Comparison of ENCODE assay signal across 8 cellular contexts in the genomic region with DNA sequence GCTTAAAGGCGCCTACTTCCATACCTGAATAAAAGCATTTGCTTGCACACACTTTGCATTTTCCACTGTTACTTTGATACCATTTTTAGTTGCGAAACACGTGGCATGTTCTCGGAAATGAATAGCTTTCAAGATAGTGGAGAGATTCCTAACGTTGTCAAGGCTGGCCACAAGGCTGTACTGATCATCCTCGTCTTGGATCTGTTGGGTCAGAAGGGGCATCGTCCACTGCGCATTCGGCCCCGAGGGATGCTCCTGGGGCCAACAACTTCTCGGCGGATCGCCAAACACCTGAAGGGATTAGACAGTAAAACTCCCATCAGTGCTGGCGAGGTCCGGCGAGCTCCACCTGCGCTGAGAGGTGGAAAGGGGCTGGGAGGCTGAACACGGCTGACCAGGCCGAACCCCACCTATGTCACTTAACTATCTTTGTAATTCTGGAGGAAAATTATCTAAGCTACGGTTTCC. TPM values are rescaled to one million over a fixed set of nuclear protein-coding genes. Genes with fewer than 3 reads are reported as not detected.
DNase-seq lines count a peak whose midpoint lies in the region; ATAC-seq and TF ChIP-seq lines count a peak whose summit lies in the region.

No MANE protein-coding gene starts in this region.

- H3K4me3 ChIP-seq in GM12865 (ENCODE audit: low read depth, low read length) (peak overlapping the region; percentile 68), HUES64 (ENCODE audit: low read length) (peak overlapping the region; percentile 96), heart left ventricle (peak overlapping the region; percentile 57 to 97 (median 84)), skeletal muscle satellite cell (ENCODE audit: low read length) (peak overlapping the region; percentile 97)

- intact Hi-C loops in heart left ventricle (cut with DNase I): loop anchor here in 3 of 10 donors (1.0 to 10.0 kb wide), 5 partner anchors 14 to 910 kb away; partner anchors contain the start of genes AMACR (in 2 of the 3), DNAJC21 (in 2 of the 3) and RAI14 (in 1 of the 3)
- intact Hi-C loops in posterior vena cava (cut with DNase I): no loop called here

- H3K9ac ChIP-seq in HUES64 (ENCODE audit: low read depth, low read length) (peak overlapping the region; percentile 99), skeletal muscle satellite cell (ENCODE audit: low read depth, low read length) (peak overlapping the region; percentile 93)

- H3K27ac ChIP-seq in HUES64 (ENCODE audit: low read depth, low read length): peak overlapping the region; percentile 90
- H3K27ac ChIP-seq in heart left ventricle: peak overlapping the region; percentile 61 to 92 (median 88)

- H3K27me3 ChIP-seq in HUES64 (ENCODE audit: insufficient read depth, low read length): no peaks in the 10 kb centered on the region
- H3K27me3 ChIP-seq in heart left ventricle: no peaks in the 10 kb centered on the region
- no peaks in the 10 kb centered on the region for H3K27me3 ChIP-seq in skeletal muscle satellite cell (ENCODE audit: control insufficient read depth, insufficient read depth, low read length)

- DNase-seq in GM12865 (ENCODE audit: low read depth) (no peak), heart left ventricle (peak in 2 of 5 donors; percentile 14 to 50), posterior vena cava (ENCODE audit: low spot score) (no peak), putamen (ENCODE audit: low spot score) (no peak)
- DNase-seq in activated CD8-positive, alpha-beta memory T cell treated with anti-CD3 and anti-CD28 coated beads, Interleukin-2, amount 50 U/mL, for 48 hours: peak; percentile 63

- WGBS in HUES64: 3% methylated on average over 20 of the region's 20 CpGs
- 2 to 3% (median 2%) methylated on average over 20 of the region's 20 CpGs for WGBS in heart left ventricle, 4 donors

- no peak for TF ChIP-seq CTCF in GM12865 (IDR thresholded peaks at IDR 0.05; ENCODE audit: insufficient read depth, low read depth, low read length, missing control alignments)
- TF ChIP-seq CTCF in heart left ventricle (IDR thresholded peaks at IDR 0.05): no peak

- H3K36me3 ChIP-seq in HUES64 (ENCODE audit: insufficient read depth, low read length): peaks cover 58% of the 10 kb centered on the region
- peaks cover 0 to 45% (median 30%) of the 10 kb centered on the region in 9 donors for H3K36me3 ChIP-seq in heart left ventricle
- H3K36me3 ChIP-seq in skeletal muscle satellite cell (ENCODE audit: insufficient read depth, low read length): peaks cover 17% of the 10 kb centered on the region

- no peak for TF ChIP-seq POLR2A in heart left ventricle (IDR thresholded peaks at IDR 0.05)

- no peaks in the 10 kb centered on the region for H3K9me3 ChIP-seq in HUES64 (ENCODE audit: insufficient read depth, low read depth, low read length)
- no peaks in the 10 kb centered on the region for H3K9me3 ChIP-seq in heart left ventricle
- H3K9me3 ChIP-seq in skeletal muscle satellite cell (replicated peaks; ENCODE audit: low read length): no peaks in the 10 kb centered on the region

- H3K4me1 ChIP-seq in HUES64 (ENCODE audit: insufficient read depth, low read length) (peaks cover 14% of the 10 kb centered on the region), heart left ventricle (peaks cover 7 to 36% (median 24%) of the 10 kb centered on the region in 12 donors), skeletal muscle satellite cell (ENCODE audit: control insufficient read depth, insufficient read depth, low read length) (peaks cover 28% of the 10 kb centered on the region)

- peak overlapping the region; percentile 90 for H3K4me2 ChIP-seq in skeletal muscle satellite cell (ENCODE audit: low read length)

- ATAC-seq in GM21619 (IDR thresholded peaks at IDR 0.05; ENCODE audit: unreplicated experiment): peak; percentile 20
- peak in 3 of 4 donors; percentile 0 to 5 (median 1) for ATAC-seq in heart left ventricle

RNA-seq across cellular contexts. Expression of gene RAD1, which starts 0.6 kb away (rescaled TPM):
- 38.9 TPM for polyA plus RNA-seq in HUES64 (2013, experiment 1 of 2)
- 38.1 TPM for polyA plus RNA-seq in HUES64 (2013, experiment 2 of 2)
- 10 to 100 TPM; 12.8 to 29.6 (median 22.7) TPM for total RNA-seq in heart left ventricle
- 10 to 100 TPM; 18.7 to 23.9 TPM for polyA plus RNA-seq in heart left ventricle
- 20.1 and 25.1 TPM in 2 replicates for total RNA-seq in skeletal muscle satellite cell (2012; rRNA removed)
- 10 to 100 TPM; 15.8 to 18.2 TPM for total RNA-seq in posterior vena cava

RNA-seq across cellular contexts. Expression of gene BRIX1, which starts 0.8 kb away (rescaled TPM):
- 67.7 TPM for polyA plus RNA-seq in HUES64 (2013, experiment 1 of 2)
- 58.5 TPM for polyA plus RNA-seq in HUES64 (2013, experiment 2 of 2)
- 10 to 100 TPM; 10.5 to 19.6 (median 14.5) TPM for total RNA-seq in heart left ventricle
- 10 to 100 TPM; 10.2 to 14.9 TPM for polyA plus RNA-seq in heart left ventricle
- total RNA-seq in skeletal muscle satellite cell (2012; rRNA removed): 42.4 and 52.5 TPM in 2 replicates
- total RNA-seq in posterior vena cava: 10 to 100 TPM; 20.4 to 24.8 TPM

RNA-seq across cellular contexts. Expression of gene DNAJC21, which starts 14.7 kb away (rescaled TPM):
- 38.5 TPM for polyA plus RNA-seq in HUES64 (2013, experiment 1 of 2)
- 45.8 TPM for polyA plus RNA-seq in HUES64 (2013, experiment 2 of 2)
- total RNA-seq in heart left ventricle (10 to 100 TPM; 35.7 to 60.1 (median 51.1) TPM), posterior vena cava (10 to 100 TPM; 49.3 to 59.0 TPM)
- 10 to 100 TPM; 38.8 to 46.5 TPM for polyA plus RNA-seq in heart left ventricle
- total RNA-seq in skeletal muscle satellite cell (2012; rRNA removed): 19.9 and 25.6 TPM in 2 replicates
